Comparison of ENCODE assay signal across 17 cellular contexts in genomic region chr6:165508321-165508889, GRCh38.
"Had no signal": no experiment of that assay in that cellular context is flagged by ENCODE, and none has a peak within 500 bp of the region (broad histone marks: within the 10 kb centered on the region; RNA-seq: fewer than 3 reads in every experiment).

No MANE protein-coding gene starts in this region.

- DNase-seq: KBM-7, MV-4-11, NCI-H1048, NCI-H1105, NCI-H1417, NCI-H1436 treated with DMSO at 0.1 percent for 48 hours, NCI-H1694, NCI-H187 treated with DMSO at 0.1 percent for 48 hours, NCI-H2029 treated with DMSO at 0.1 percent for 48 hours, NCI-H2171 treated with DMSO at 0.1 percent for 48 hours, NCI-H345, NCI-H524, NCI-H526 treated with DMSO at 0.1 percent for 48 hours, NCI-H748 treated with DMSO at 0.1 percent for 48 hours, SHP77 treated with DMSO at 0.1 percent for 48 hours, SJCRH30 had no signal

- H3K4me3 ChIP-seq: SJCRH30, SK-N-MC had no signal
